ENCODE assay signal across 7 cellular contexts in the genomic region with DNA sequence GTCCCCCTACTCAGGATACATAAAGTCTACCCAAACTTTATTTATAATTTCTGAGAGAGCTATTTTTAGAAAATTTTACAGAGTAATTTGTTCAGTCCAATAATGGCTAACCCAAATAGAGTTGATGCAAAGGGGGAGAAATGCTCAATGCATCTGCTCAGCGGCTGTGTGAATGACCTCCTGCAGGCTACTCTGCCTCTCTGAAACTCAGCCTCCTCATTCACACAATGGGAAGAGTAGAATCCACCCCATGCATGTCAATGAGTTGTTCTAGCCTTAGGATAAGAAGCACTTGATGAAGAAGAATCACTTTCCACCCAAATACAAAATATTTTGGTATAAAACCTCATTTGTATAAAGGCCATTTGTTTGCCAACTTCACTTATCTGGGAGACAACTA.
"Had no signal": no experiment of that assay in that cellular context is flagged by ENCODE, and none has a peak within 500 bp of the region (broad histone marks: within the 10 kb centered on the region; RNA-seq: fewer than 3 reads in every experiment).

No MANE protein-coding gene starts in this region.

- ATAC-seq: HepG2, K562 had no signal

- H3K4me1 Mint-ChIP-seq: IgD-negative memory B cell had no signal

- H3K27ac ChIP-seq: HL-60 had no signal

- H3K4me3 ChIP-seq: K562 had no signal

- H3K4me3 Mint-ChIP-seq: IgD-negative memory B cell had no signal

- H3K27me3 Mint-ChIP-seq: IgD-negative memory B cell had no signal

- H3K36me3 Mint-ChIP-seq: IgD-negative memory B cell had no signal

- H3K27ac Mint-ChIP-seq: IgD-negative memory B cell had no signal

- DNase-seq: IMR-90, KBM-7, KG1 had no signal
